In the genomic region with DNA sequence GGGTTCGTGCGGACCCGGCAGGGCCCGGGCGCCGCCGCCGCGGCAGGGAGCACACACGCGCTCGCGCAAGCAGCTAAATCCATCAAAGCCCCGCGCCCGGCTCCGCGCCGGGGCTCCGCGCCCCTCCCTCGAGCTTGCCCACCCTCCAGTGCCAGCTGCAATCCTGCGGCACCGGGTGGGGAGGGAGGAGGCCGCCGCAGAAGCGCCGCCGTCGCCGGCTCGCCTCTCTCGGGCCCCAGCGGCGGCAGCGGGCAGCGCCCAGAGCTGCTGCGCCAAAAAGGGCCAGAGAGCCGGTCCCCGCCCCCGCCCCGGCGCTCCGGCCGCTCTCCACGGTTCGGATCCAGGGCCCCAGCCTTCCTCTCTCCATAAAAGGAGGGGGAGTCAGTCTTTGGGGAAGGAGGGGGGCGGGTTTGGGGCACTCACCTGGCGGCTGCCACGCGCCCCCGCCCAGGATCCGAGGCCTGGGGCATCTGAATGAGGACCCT, we compare ENCODE assay signal across 8 cellular contexts. TPM values are rescaled to one million over a fixed set of nuclear protein-coding genes. Genes with fewer than 3 reads are reported as not detected.
DNase-seq lines count a peak whose midpoint lies in the region.

No MANE protein-coding gene starts in this region.

- H3K36me3 ChIP-seq in iPS-20b (ENCODE audit: insufficient read depth, low read depth, low read length) (no peaks in the 10 kb centered on the region), skeletal muscle tissue (ENCODE audit: control insufficient read depth in 3 of 3, insufficient read depth in 3 of 3, low read length in 3 of 3) (no peaks in the 10 kb centered on the region)

- peaks cover 87% of the 10 kb centered on the region for H3K27me3 ChIP-seq in iPS-20b (ENCODE audit: insufficient read depth, low read length)
- peaks cover 0 to 2% (median 0%) of the 10 kb centered on the region in 3 donors for H3K27me3 ChIP-seq in skeletal muscle tissue (ENCODE audit: control insufficient read depth in 3 of 3, insufficient read depth in 3 of 3, low read length in 3 of 3)

- in situ Hi-C loops in T47D (cut with HindIII; ENCODE audit: low pct_unique_long_range_greater_than_20kb, low sequenced_read_pairs): no loop called here

- DNase-seq in activated CD4-positive, alpha-beta T cell treated with anti-CD3 and anti-CD28 coated beads for 48 hours: peak; percentile 15
- DNase-seq in activated CD4-positive, alpha-beta T cell treated with anti-CD3 and anti-CD28 coated beads, Interleukin-2, amount 50 U/mL, for 1 hour: no peak
- DNase-seq in NCI-H2227 treated with DMSO at 0.1 percent for 48 hours (lab: John Stamatoyannopoulos, UW): peak; percentile 21
- DNase-seq in T47D (ENCODE audit: low read depth in 1 of 2, low spot score in 1 of 2): peak; percentile 80 to 81
- no peak for DNase-seq in cerebellar nuclear complex (lab: John Stamatoyannopoulos, UW)
- DNase-seq in GOT3 (lab: John Stamatoyannopoulos, UW): no peak

- H3K9me3 ChIP-seq in iPS-20b (ENCODE audit: insufficient read depth, low read depth, low read length) (no peaks in the 10 kb centered on the region), skeletal muscle tissue (ENCODE audit: control insufficient read depth in 3 of 3, low read length in 3 of 3) (no peaks in the 10 kb centered on the region)

- H3K4me3 ChIP-seq in iPS-20b (ENCODE audit: low read length) (peak overlapping the region; percentile 57; the same call in 1 of the 2 replicates), skeletal muscle tissue (ENCODE audit: low read length in 3 of 3) (peak overlapping the region in 2 of 3 donors; percentile 52 to 54)

- H3K9ac ChIP-seq in iPS-20b (ENCODE audit: low read depth, low read length) (no peak overlapping the region), skeletal muscle tissue (ENCODE audit: low read depth in 1 of 3, low read length in 3 of 3) (peak overlapping the region in 2 of 3 donors; percentile 64 to 71)

- H3K27ac ChIP-seq in iPS-20b (ENCODE audit: low read length) (no peak overlapping the region), skeletal muscle tissue (ENCODE audit: low read depth, low read length) (peak overlapping the region; percentile 70)

- H3K4me1 ChIP-seq in iPS-20b (ENCODE audit: insufficient read depth, low read length) (peaks cover 7% of the 10 kb centered on the region), skeletal muscle tissue (ENCODE audit: control insufficient read depth in 3 of 3, insufficient read depth in 3 of 3, low read length in 3 of 3) (peaks cover 14 to 36% (median 30%) of the 10 kb centered on the region in 3 donors)

RNA-seq across cellular contexts. Expression of a gene that starts 0.4 kb away (rescaled TPM):
- total RNA-seq in skeletal muscle tissue: 44.4 TPM

Comparison
In these comparisons a context has a peak if more than half of its experiments do, and no peak if none do; other contexts are left out.
1. DNase-seq: peak in activated CD4-positive, alpha-beta T cell treated with anti-CD3 and anti-CD28 coated beads for 48 hours (single experiment), NCI-H2227 treated with DMSO at 0.1 percent for 48 hours (single experiment) and T47D (2 of 2); none in activated CD4-positive, alpha-beta T cell treated with anti-CD3 and anti-CD28 coated beads, Interleukin-2, amount 50 U/mL, for 1 hour (single experiment), cerebellar nuclear complex (0 of 2) and GOT3 (single experiment).